8 cellular contexts compared by ENCODE assay signal in genomic region chr1:37692834-37693175, GRCh38. TPM values are rescaled to one million over a fixed set of nuclear protein-coding genes. Genes with fewer than 3 reads are reported as not detected.
DNase-seq lines count a peak whose midpoint lies in the region; ATAC-seq, FAIRE-seq and TF ChIP-seq lines count a peak whose summit lies in the region.

No MANE protein-coding gene starts in this region.

- H3K27me3 ChIP-seq in brain microvascular endothelial cell (replicated peaks) (no peaks in the 10 kb centered on the region), mucosa of rectum (ENCODE audit: control insufficient read depth in 2 of 2, insufficient read depth in 2 of 2, low read length in 2 of 2) (no peaks in the 10 kb centered on the region)

- H3K4me1 Mint-ChIP-seq in HFFc6 (ENCODE audit: low read depth): peaks cover 40% of the 10 kb centered on the region

- H3K36me3 Mint-ChIP-seq in HFFc6 (ENCODE audit: low read depth): peaks cover 13% of the 10 kb centered on the region

- H3K36me3 ChIP-seq in brain microvascular endothelial cell (replicated peaks) (no peaks in the 10 kb centered on the region), mucosa of rectum (ENCODE audit: control insufficient read depth in 2 of 2, insufficient read depth in 2 of 2, low read length in 2 of 2) (no peaks in the 10 kb centered on the region)

- H3K27me3 Mint-ChIP-seq in HFFc6 (ENCODE audit: insufficient read depth): no peaks in the 10 kb centered on the region

- ATAC-seq in HG02973 (IDR thresholded peaks at IDR 0.05; ENCODE audit: unreplicated experiment) (no peak), HG03097 (IDR thresholded peaks at IDR 0.05; ENCODE audit: low FRiP score, unreplicated experiment) (no peak)

- FAIRE-seq in GM19239 (lab: Jason Lieb, UNC): no peak

- in situ Hi-C loops in brain microvascular endothelial cell (cut with HindIII; ENCODE audit: low pct_ligation_motif_present, low sequenced_read_pairs): no loop called here

- CTCF ChIA-PET in AG04449 (lab: Yijun Ruan, JAX): interaction anchor here (0.7 to 7.1 kb wide), 8 partner anchors 11 to 168 kb away, joined by 3 to 57 read pairs (median 4); no protein-coding TSS in a partner anchor

- peak overlapping the region; percentile 90 for H3K27ac Mint-ChIP-seq in HFFc6

- no peaks in the 10 kb centered on the region for H3K9me3 Mint-ChIP-seq in HFFc6

- H3K4me1 ChIP-seq in mucosa of rectum (ENCODE audit: control insufficient read depth in 2 of 2, insufficient read depth in 2 of 2, low read length in 2 of 2): peaks cover 27 to 35% of the 10 kb centered on the region in 2 donors

- H3K9me3 ChIP-seq in mucosa of rectum (ENCODE audit: control insufficient read depth in 2 of 2, low read length in 2 of 2): no peaks in the 10 kb centered on the region

- peak overlapping the region; percentile 98 for H3K4me3 Mint-ChIP-seq in HFFc6

- POLR2A ChIA-PET in AG04449 (lab: Yijun Ruan, JAX): no interaction called here

- TF ChIP-seq CTCF in AG04449 (IDR thresholded peaks at IDR 0.05; ENCODE audit: insufficient read depth, low read length, missing control alignments) (no peak), HFFc6 (IDR thresholded peaks at IDR 0.05) (no peak), brain microvascular endothelial cell (IDR thresholded peaks at IDR 0.05; ENCODE audit: low read depth, low read length, missing control alignments) (no peak)

- peak overlapping the region; percentile 98 for H3K4me3 ChIP-seq in AG04449 (ENCODE audit: low read depth, low read length)
- H3K4me3 ChIP-seq in brain microvascular endothelial cell (ENCODE audit: low read depth, low read length): peak overlapping the region; percentile 99
- H3K4me3 ChIP-seq in mucosa of rectum (ENCODE audit: low read length in 2 of 2): peak overlapping the region; percentile 93 to 99

- H3K27ac ChIP-seq in brain microvascular endothelial cell: peak overlapping the region; percentile 24
- H3K27ac ChIP-seq in mucosa of rectum (ENCODE audit: low read depth in 2 of 2, low read length in 2 of 2): peak overlapping the region; percentile 48 to 61

- DNase-seq in AG04449 (ENCODE audit: low read depth, low spot score): no peak
- DNase-seq in HFFc6: no peak
- no peak for DNase-seq in brain microvascular endothelial cell
- no peak for DNase-seq in GM19239 (ENCODE audit: insufficient read length, low spot score)
- DNase-seq in GDM1 (lab: John Stamatoyannopoulos, UW): no peak

- H3K9ac ChIP-seq in mucosa of rectum (ENCODE audit: low read depth in 1 of 2, low read length in 2 of 2): peak overlapping the region; percentile 70 to 83

RNA-seq across cellular contexts. Expression of gene CDCA8, which starts 0.5 kb away (rescaled TPM):
- total RNA-seq in HFFc6 (2021; fragmentation: NEBNext Ultra II Directional; extraction: Animal tissue kit (Norgen Biotek cat#: 25700)): 10 to 100 TPM; 20.3 to 44.3 (median 41.3) TPM

RNA-seq across cellular contexts. Expression of gene RSPO1, which starts 58.1 kb away (rescaled TPM):
- not detected for total RNA-seq in HFFc6 (2021; fragmentation: NEBNext Ultra II Directional; extraction: Animal tissue kit (Norgen Biotek cat#: 25700))
